ENCODE assay signal across 12 cellular contexts in the genomic region with DNA sequence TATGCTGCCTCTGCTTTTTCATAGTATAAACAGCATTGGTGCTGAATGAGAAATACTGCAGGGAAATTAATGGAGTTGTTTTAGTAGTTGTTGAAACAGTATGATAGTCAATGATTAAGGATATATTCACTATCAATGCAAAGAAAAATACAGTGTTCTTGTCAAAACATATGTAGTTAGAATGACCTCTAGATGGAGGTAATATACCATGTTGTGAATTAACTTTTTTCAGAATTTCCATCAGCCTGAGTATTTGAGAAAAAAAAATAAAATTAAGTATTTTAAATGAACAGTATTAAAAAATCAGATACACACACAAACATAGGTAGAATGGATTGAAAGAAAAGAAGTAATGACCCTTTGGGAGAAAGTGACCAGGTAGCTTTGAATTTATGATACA. TPM values are rescaled to one million over a fixed set of nuclear protein-coding genes. Genes with fewer than 3 reads are reported as not detected.
DNase-seq lines count a peak whose midpoint lies in the region; ATAC-seq and TF ChIP-seq lines count a peak whose summit lies in the region.
"Had no signal": no experiment of that assay in that cellular context is flagged by ENCODE, and none has a peak within 500 bp of the region (broad histone marks: within the 10 kb centered on the region; RNA-seq: fewer than 3 reads in every experiment).

No MANE protein-coding gene starts in this region.

- H3K36me3 Mint-ChIP-seq in WTC11 = peaks cover 9% of the 10 kb centered on the region; the same call in 1 of the 2 replicates

- no peak overlapping the region for H3K27ac Mint-ChIP-seq in WTC11
- H3K27ac Mint-ChIP-seq: T-helper 1 cell treated with Interleukin-12 subunit alpha and Interleukin-12 subunit beta and Interleukin-4 antibody, amounts not matched to agents 30 μg/mL and 1 μg/mL, for 36 hours had no signal

- peaks cover 19% of the 10 kb centered on the region for H3K9me3 Mint-ChIP-seq in WTC11
- H3K9me3 Mint-ChIP-seq: T-helper 1 cell treated with Interleukin-12 subunit alpha and Interleukin-12 subunit beta and Interleukin-4 antibody, amounts not matched to agents 30 μg/mL and 1 μg/mL, for 36 hours had no signal

- ATAC-seq in WTC11 (no peak), Right ventricle myocardium superior (ENCODE audit: poor library complexity) (no peak)
- ATAC-seq: left ventricle myocardium superior had no signal

- DNase-seq in NOMO-1 treated with DMSO at 0.1 percent for 48 hours (lab: John Stamatoyannopoulos, UW; ENCODE audit: unreplicated experiment) = peak; percentile 3
- DNase-seq in NOMO-1 treated with dmso at 0.1 percent for 144 hours (lab: John Stamatoyannopoulos, UW; ENCODE audit: unreplicated experiment) = no peak
- peak; percentile 19 for DNase-seq in NCI-H460 (ENCODE audit: extremely low read depth, low read depth)
- DNase-seq in dermis blood vessel endothelial cell = peak; percentile 3
- peak; percentile 36 for DNase-seq in renal cortical epithelial cell (ENCODE audit: low read depth)
- no peak for DNase-seq in NCI-H1092 (lab: John Stamatoyannopoulos, UW)
- no peak for DNase-seq in WTC11 (ENCODE audit: low spot score)
- DNase-seq in Right ventricle myocardium superior = no peak
- DNase-seq: adrenal gland, left ventricle myocardium superior, upper lobe of left lung had no signal

- no peak for TF ChIP-seq CTCF in WTC11 (IDR thresholded peaks at IDR 0.05)

- CTCF ChIA-PET in WTC11 (lab: Charles Lee) = no interaction called here

- H3K4me3 Mint-ChIP-seq in WTC11 = no peak overlapping the region
- H3K4me3 Mint-ChIP-seq: T-helper 1 cell treated with Interleukin-12 subunit alpha and Interleukin-12 subunit beta and Interleukin-4 antibody, amounts not matched to agents 30 μg/mL and 1 μg/mL, for 36 hours had no signal

- intact Hi-C loops in Right ventricle myocardium superior (cut with DNase I) = loop anchor here (5.0 kb wide), 2 partner anchors 133 to 288 kb away; no protein-coding TSS in a partner anchor

- no peaks in the 10 kb centered on the region for H3K27me3 Mint-ChIP-seq in WTC11 (ENCODE audit: low read depth)

- POLR2A ChIA-PET in WTC11 (lab: Charles Lee) = no interaction called here

- H3K4me1 Mint-ChIP-seq in WTC11 = peaks cover 12% of the 10 kb centered on the region

TF ChIP-seq in WTC11, 78 proteins besides CTCF, POLR2A, EP300 and RAD21 (continues in another document):
- no peak for TF ChIP-seq ZNF138 (CRISPR knock-in tag; conservative IDR thresholded peaks at IDR 0.05)
- TF ChIP-seq CREB1 (CRISPR knock-in tag; IDR thresholded peaks at IDR 0.05) = no peak
- no peak for TF ChIP-seq ELF4 (CRISPR knock-in tag; IDR thresholded peaks at IDR 0.05; ENCODE audit: low read depth)
- TF ChIP-seq, protein P1, sequence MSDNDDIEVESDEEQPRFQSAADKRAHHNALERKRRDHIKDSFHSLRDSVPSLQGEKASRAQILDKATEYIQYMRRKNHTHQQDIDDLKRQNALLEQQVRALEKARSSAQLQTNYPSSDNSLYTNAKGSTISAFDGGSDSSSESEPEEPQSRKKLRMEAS (CRISPR knock-in tag; IDR thresholded peaks at IDR 0.05) = no peak
- TF ChIP-seq ZNF396 (CRISPR knock-in tag; IDR thresholded peaks at IDR 0.05; ENCODE audit: borderline replicate concordance) = no peak
- TF ChIP-seq SMAD4 (CRISPR knock-in tag; IDR thresholded peaks at IDR 0.05) = no peak
- TF ChIP-seq, protein P2, sequence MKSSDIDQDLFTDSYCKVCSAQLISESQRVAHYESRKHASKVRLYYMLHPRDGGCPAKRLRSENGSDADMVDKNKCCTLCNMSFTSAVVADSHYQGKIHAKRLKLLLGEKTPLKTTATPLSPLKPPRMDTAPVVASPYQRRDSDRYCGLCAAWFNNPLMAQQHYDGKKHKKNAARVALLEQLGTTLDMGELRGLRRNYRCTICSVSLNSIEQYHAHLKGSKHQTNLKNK (CRISPR knock-in tag; IDR thresholded peaks at IDR 0.05) = no peak
- no peak for TF ChIP-seq NR1H2 (CRISPR knock-in tag; IDR thresholded peaks at IDR 0.05)
- TF ChIP-seq ZNF512 (CRISPR knock-in tag; IDR thresholded peaks at IDR 0.05; ENCODE audit: borderline replicate concordance) = no peak
- TF ChIP-seq JUN (CRISPR knock-in tag; IDR thresholded peaks at IDR 0.05) = no peak
- no peak for TF ChIP-seq IRF2 (CRISPR knock-in tag; IDR thresholded peaks at IDR 0.05; ENCODE audit: borderline replicate concordance, low read depth)
- no peak for TF ChIP-seq GABPB1 (CRISPR knock-in tag; IDR thresholded peaks at IDR 0.05)
- TF ChIP-seq PRDM15 (CRISPR knock-in tag; IDR thresholded peaks at IDR 0.05) = no peak
- TF ChIP-seq ZNF219 (CRISPR knock-in tag; IDR thresholded peaks at IDR 0.05; ENCODE audit: borderline replicate concordance) = no peak
- no peak for TF ChIP-seq USF2 (CRISPR knock-in tag; IDR thresholded peaks at IDR 0.05)
- TF ChIP-seq E2F5 (CRISPR knock-in tag; IDR thresholded peaks at IDR 0.05) = no peak
- TF ChIP-seq TP53 (CRISPR knock-in tag; IDR thresholded peaks at IDR 0.05) = no peak
- TF ChIP-seq NR2C2 (CRISPR knock-in tag; IDR thresholded peaks at IDR 0.05) = no peak
- TF ChIP-seq GRHL2 (CRISPR knock-in tag; IDR thresholded peaks at IDR 0.05; ENCODE audit: insufficient replicate concordance, severe bottlenecking) = no peak

RNA-seq across cellular contexts. Expression of gene RMDN2, which starts 59.5 kb away (rescaled TPM):
- 3.3 and 6.4 TPM in 2 replicates for total RNA-seq in NCI-H460 (2014; rRNA removed; shearing (Covaris generic))
- polyA plus RNA-seq in NCI-H460 (2014; cell fraction: nucleus; rRNA removed) = 4.5 and 8.7 TPM in 2 replicates
- 3.1 and 4.3 TPM in 2 replicates for total RNA-seq in dermis blood vessel endothelial cell
- total RNA-seq in renal cortical epithelial cell = 5.2 and 18.1 TPM in 2 replicates
- 3.0 to 4.3 TPM (median 3.5 TPM) in 3 replicates for total RNA-seq in WTC11 (2021)
- 4.9 TPM for total RNA-seq in Right ventricle myocardium superior

Comparison
In these comparisons a context has a peak if more than half of its experiments do, and no peak if none do; other contexts are left out.
1. DNase-seq: peak in NOMO-1 treated with DMSO at 0.1 percent for 48 hours (single experiment), NCI-H460 (single experiment), dermis blood vessel endothelial cell (single experiment) and renal cortical epithelial cell (single experiment); none in NOMO-1 treated with dmso at 0.1 percent for 144 hours (single experiment), NCI-H1092 (single experiment), WTC11 (single experiment) and Right ventricle myocardium superior (single experiment).